ENCODE assay signal across 8 cellular contexts in the genomic region with DNA sequence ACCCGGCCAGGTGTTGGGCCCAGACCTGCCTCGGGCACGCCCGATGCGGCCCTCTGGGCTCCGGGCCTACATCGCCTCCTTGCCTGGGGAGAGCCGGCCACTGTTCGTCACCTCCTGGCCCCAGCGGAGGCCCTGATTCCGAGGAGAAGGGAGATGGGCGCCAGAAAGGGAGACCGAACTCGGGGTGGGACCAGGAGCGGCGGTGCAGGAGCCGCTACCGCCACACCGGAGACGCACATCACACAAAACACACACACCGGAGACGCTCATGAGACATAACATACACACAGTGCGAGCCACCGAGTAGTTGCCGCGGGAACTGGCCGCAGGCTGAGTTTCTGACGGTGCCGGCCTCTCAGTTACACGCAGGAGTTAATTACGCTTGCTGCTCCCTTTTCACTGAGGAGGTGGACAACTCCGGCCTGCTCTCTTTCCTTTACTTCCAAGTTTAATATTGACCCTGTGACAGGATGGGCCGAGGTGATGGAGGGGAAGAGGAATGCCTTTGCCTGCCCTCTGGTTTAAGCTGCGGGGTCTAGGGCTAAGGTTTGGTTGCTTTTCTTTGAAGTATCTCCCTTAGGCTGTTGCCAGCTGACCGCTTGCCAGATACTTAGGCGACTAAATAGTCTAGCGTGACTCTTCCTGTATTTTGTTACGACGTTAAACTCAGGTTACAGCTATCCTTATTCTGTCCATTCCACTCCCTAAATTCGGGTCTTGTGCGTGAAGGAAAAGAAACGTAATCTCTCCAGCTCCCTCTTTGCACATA. TPM values are rescaled to one million over a fixed set of nuclear protein-coding genes. Genes with fewer than 3 reads are reported as not detected.
A peak's percentile ranks its signal among the peaks of the same experiment; 100 is the strongest.
DNase-seq lines count a peak whose midpoint lies in the region; ATAC-seq and TF ChIP-seq lines count a peak whose summit lies in the region.

No MANE protein-coding gene starts in this region.

- no peaks in the 10 kb centered on the region for H3K27me3 ChIP-seq in right atrium auricular region

- peak overlapping the region; percentile 98 for H3K4me3 Mint-ChIP-seq in progenitor cell of endocrine pancreas (ENCODE audit: low read depth)

- H3K9me3 Mint-ChIP-seq in progenitor cell of endocrine pancreas (ENCODE audit: low read depth), result no peaks in the 10 kb centered on the region

- H3K36me3 Mint-ChIP-seq in progenitor cell of endocrine pancreas (ENCODE audit: insufficient read depth), result peaks cover 14% of the 10 kb centered on the region

- peak overlapping the region; percentile 100 for H3K27ac Mint-ChIP-seq in progenitor cell of endocrine pancreas

- peaks cover 0 to 37% of the 10 kb centered on the region in 2 donors for H3K4me1 ChIP-seq in right atrium auricular region

- 0 to 1% (median 0%) methylated on average over 33 to 42 of the region's 42 CpGs for WGBS in adipose tissue, 3 donors

- peak; percentile 42 for ATAC-seq in GM19351 (IDR thresholded peaks at IDR 0.05; ENCODE audit: unreplicated experiment)
- peak; percentile 39 for ATAC-seq in HG03378 (IDR thresholded peaks at IDR 0.05; ENCODE audit: unreplicated experiment)

- TF ChIP-seq CTCF in right atrium auricular region (IDR thresholded peaks at IDR 0.05), result no peak
- no peak for TF ChIP-seq CTCF in progenitor cell of endocrine pancreas (IDR thresholded peaks at IDR 0.05; ENCODE audit: unreplicated experiment)

- DNase-seq in DMS 273 treated with DMSO at 0.1 percent for 48 hours (lab: John Stamatoyannopoulos, UW) (peak; percentile 78), NCI-H748 treated with DMSO at 0.1 percent for 48 hours (lab: John Stamatoyannopoulos, UW) (peak; percentile 39), right atrium auricular region (ENCODE audit: low spot score) (peak; percentile 69), progenitor cell of endocrine pancreas (ENCODE audit: low spot score, unreplicated experiment) (no peak), NCI-H226 (no peak)

- H3K9me3 ChIP-seq in right atrium auricular region, result no peaks in the 10 kb centered on the region

- no peaks in the 10 kb centered on the region for H3K27me3 Mint-ChIP-seq in progenitor cell of endocrine pancreas

- H3K4me1 Mint-ChIP-seq in progenitor cell of endocrine pancreas (ENCODE audit: low read depth), result peaks cover 26% of the 10 kb centered on the region

- peaks cover 8% of the 10 kb centered on the region for H3K36me3 ChIP-seq in right atrium auricular region

- peak overlapping the region; percentile 96 for H3K27ac ChIP-seq in adipose tissue (ENCODE audit: low read depth, low read length)
- peak overlapping the region; percentile 98 to 99 for H3K27ac ChIP-seq in right atrium auricular region

- H3K4me3 ChIP-seq in right atrium auricular region, result peak overlapping the region; percentile 93 to 97

RNA-seq across cellular contexts. Expression of gene PCNP, which starts 0.6 kb away (rescaled TPM):
- 100 to 1,000 TPM in 1 of 3 donors, 10 to 100 TPM in 2; 49.4 to 148 (median 58.7) TPM for polyA plus RNA-seq in adipose tissue
- total RNA-seq in right atrium auricular region, result 10 to 100 TPM; 63.4 to 83.9 TPM
- total RNA-seq in progenitor cell of endocrine pancreas, result 154 and 155 TPM in 2 replicates

RNA-seq across cellular contexts. Expression of gene TRMT10C, which starts 12.9 kb away (rescaled TPM):
- 10 to 100 TPM in 2 of 3 donors, 1 to 10 TPM in 1; 7.6 to 22.4 (median 13.8) TPM for polyA plus RNA-seq in adipose tissue
- total RNA-seq in right atrium auricular region, result 10 to 100 TPM; 21.5 to 22.8 TPM
- total RNA-seq in progenitor cell of endocrine pancreas, result 24.0 and 24.4 TPM in 2 replicates

Comparison
In these comparisons a context has a peak if more than half of its experiments do, and no peak if none do; other contexts are left out.
1. DNase-seq: peak in DMS 273 treated with DMSO at 0.1 percent for 48 hours (single experiment), NCI-H748 treated with DMSO at 0.1 percent for 48 hours (single experiment) and right atrium auricular region (single experiment); none in progenitor cell of endocrine pancreas (single experiment) and NCI-H226 (single experiment).